Comparison of ENCODE assay signal across 8 cellular contexts in the genomic region with DNA sequence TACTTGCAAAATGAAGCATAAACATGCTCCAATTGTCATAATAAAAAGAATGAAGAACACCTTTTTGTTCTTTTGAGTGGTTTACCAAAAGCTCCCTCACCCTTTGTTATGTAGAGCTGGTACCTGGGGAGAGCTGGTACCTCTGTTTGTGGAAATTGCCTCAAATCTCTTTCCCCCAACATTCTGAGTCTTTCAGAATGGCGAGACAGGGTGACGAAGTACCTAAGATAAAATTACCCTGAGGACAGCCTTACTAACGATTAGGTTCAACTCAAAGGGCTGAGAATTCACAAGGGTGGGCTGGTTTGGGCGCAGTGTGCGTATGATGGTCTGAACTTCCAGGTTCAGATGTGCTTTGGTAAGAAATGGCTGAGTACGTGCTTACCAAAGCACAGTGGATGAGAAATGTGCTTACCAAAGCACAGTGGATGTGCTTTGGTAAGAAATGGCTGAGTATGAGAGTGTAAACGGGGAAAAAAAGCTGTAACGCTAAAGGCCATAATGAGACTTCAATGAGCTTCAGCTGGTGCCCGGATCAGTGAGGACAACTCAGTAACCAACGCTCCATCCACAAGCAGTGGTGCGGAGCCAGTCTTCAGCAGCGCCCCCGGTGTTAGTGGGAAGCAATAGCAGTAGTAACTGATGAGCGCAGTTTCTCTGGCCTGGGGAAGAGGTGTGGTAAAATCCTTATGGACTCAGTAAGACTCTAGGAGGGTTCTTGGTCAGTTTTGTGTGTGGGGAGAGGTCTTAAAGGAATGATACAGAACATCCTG.
DNase-seq lines count a peak whose midpoint lies in the region; ATAC-seq and TF ChIP-seq lines count a peak whose summit lies in the region.
"Had no signal": no experiment of that assay in that cellular context is flagged by ENCODE, and none has a peak within 500 bp of the region (broad histone marks: within the 10 kb centered on the region; RNA-seq: fewer than 3 reads in every experiment).

No MANE protein-coding gene starts in this region.

- no peaks in the 10 kb centered on the region for H3K36me3 ChIP-seq in ES-I3 (ENCODE audit: insufficient read depth, low read length)
- no peaks in the 10 kb centered on the region for H3K36me3 ChIP-seq in RWPE2 (ENCODE audit: low read depth)
- H3K36me3 ChIP-seq: thoracic aorta had no signal

- peak overlapping the region; percentile 25; the same call in 1 of the 2 replicates for H3K9ac ChIP-seq in ES-I3 (ENCODE audit: low read depth, low read length)

- H3K4me1 Mint-ChIP-seq in stimulated activated effector memory CD8-positive, alpha-beta T cell treated with anti-CD3 and anti-CD28 coated beads, Interleukin-12 subunit alpha, Interleukin-12 subunit beta, amount 100 ng/mL, for 72 hours, result peaks cover 7% of the 10 kb centered on the region
- peaks cover 0 to 4% (median 0%) of the 10 kb centered on the region in 3 donors for H3K4me1 Mint-ChIP-seq in T-cell

- H3K9me3 Mint-ChIP-seq in stimulated activated effector memory CD8-positive, alpha-beta T cell treated with anti-CD3 and anti-CD28 coated beads, Interleukin-12 subunit alpha, Interleukin-12 subunit beta, amount 100 ng/mL, for 72 hours, result no peaks in the 10 kb centered on the region
- no peaks in the 10 kb centered on the region for H3K9me3 Mint-ChIP-seq in T-cell

- no peak overlapping the region for H3K4me3 Mint-ChIP-seq in stimulated activated effector memory CD8-positive, alpha-beta T cell treated with anti-CD3 and anti-CD28 coated beads, Interleukin-12 subunit alpha, Interleukin-12 subunit beta, amount 100 ng/mL, for 72 hours
- H3K4me3 Mint-ChIP-seq in T-cell, result no peak overlapping the region

- H3K4me3 ChIP-seq in RWPE2 (ENCODE audit: severe bottlenecking), result no peak overlapping the region
- H3K4me3 ChIP-seq: thoracic aorta had no signal

- no peak overlapping the region for H3K27ac ChIP-seq in RWPE2 (ENCODE audit: poor library complexity, severe bottlenecking)
- H3K27ac ChIP-seq: thoracic aorta had no signal

- CTCF ChIA-PET in T-cell (lab: Charles Lee), result interaction anchor here in 1 of 2 donors (0.7 kb wide), 1 partner anchor 249 kb away, joined by 3 read pairs; no protein-coding TSS in a partner anchor

- ATAC-seq in GM21515 (IDR thresholded peaks at IDR 0.05; ENCODE audit: unreplicated experiment) (peak; percentile 58), RWPE2 (ENCODE audit: low read depth) (no peak), T-cell (replicated peaks in 1 of 4) (no peak)
- no peak for ATAC-seq in stimulated activated effector memory CD8-positive, alpha-beta T cell treated with anti-CD3 and anti-CD28 coated beads, Interleukin-12 subunit alpha, Interleukin-12 subunit beta, amount 100 ng/mL, for 72 hours

- no peak overlapping the region for H3K27ac Mint-ChIP-seq in stimulated activated effector memory CD8-positive, alpha-beta T cell treated with anti-CD3 and anti-CD28 coated beads, Interleukin-12 subunit alpha, Interleukin-12 subunit beta, amount 100 ng/mL, for 72 hours
- H3K27ac Mint-ChIP-seq in T-cell, result no peak overlapping the region

- H3K36me3 Mint-ChIP-seq in stimulated activated effector memory CD8-positive, alpha-beta T cell treated with anti-CD3 and anti-CD28 coated beads, Interleukin-12 subunit alpha, Interleukin-12 subunit beta, amount 100 ng/mL, for 72 hours, result no peaks in the 10 kb centered on the region
- H3K36me3 Mint-ChIP-seq in T-cell, result no peaks in the 10 kb centered on the region

- POLR2A ChIA-PET in T-cell (lab: Charles Lee), result no interaction called here

- peak; percentile 25 for TF ChIP-seq CTCF in RWPE2 (IDR thresholded peaks at IDR 0.05; ENCODE audit: poor library complexity, severe bottlenecking)

- DNase-seq in RWPE2 (ENCODE audit: low spot score) (no peak), left kidney (ENCODE audit: low read depth, low spot score) (peak; percentile 68), middle frontal gyrus (ENCODE audit: extremely low spot score, low spot score) (no peak), T-cell (no peak)
- DNase-seq in stimulated activated effector memory CD8-positive, alpha-beta T cell treated with anti-CD3 and anti-CD28 coated beads, Interleukin-12 subunit alpha, Interleukin-12 subunit beta, amount 100 ng/mL, for 72 hours (ENCODE audit: low spot score in 2 of 2), result no peak

- H3K9me3 ChIP-seq in ES-I3 (ENCODE audit: control insufficient read depth, insufficient read depth, low read length) (no peaks in the 10 kb centered on the region), RWPE2 (ENCODE audit: severe bottlenecking) (no peaks in the 10 kb centered on the region)
- H3K9me3 ChIP-seq: thoracic aorta had no signal

- no peaks in the 10 kb centered on the region for H3K27me3 ChIP-seq in RWPE2 (ENCODE audit: insufficient read depth, poor library complexity, severe bottlenecking)

- peaks cover 3 to 15% of the 10 kb centered on the region in 2 donors for H3K27me3 Mint-ChIP-seq in T-cell

- H3K4me1 ChIP-seq in ES-I3 (ENCODE audit: insufficient read depth, low read length), result peaks cover 14% of the 10 kb centered on the region
- H3K4me1 ChIP-seq in RWPE2 (ENCODE audit: insufficient read depth, poor library complexity, severe bottlenecking), result no peaks in the 10 kb centered on the region
